ENCODE assay signal across 8 cellular contexts in genomic region chr15:70101459-70102113, GRCh38. TPM values are rescaled to one million over a fixed set of nuclear protein-coding genes. Genes with fewer than 3 reads are reported as not detected.
DNase-seq lines count a peak whose midpoint lies in the region; ATAC-seq and TF ChIP-seq lines count a peak whose summit lies in the region.

No MANE protein-coding gene starts in this region.

- ATAC-seq in naive B cell (ENCODE audit: low read depth in 2 of 2) (no peak), HG03108 (IDR thresholded peaks at IDR 0.05; ENCODE audit: unreplicated experiment) (no peak)

- in situ Hi-C loops in Caki2 (cut with HindIII; ENCODE audit: low pct_unique_long_range_greater_than_20kb, low sequenced_read_pairs): no loop called here

- peak overlapping the region in 6 of 8 donors; percentile 18 to 99 (median 58) for H3K4me3 Mint-ChIP-seq in naive B cell

- peaks cover 17 to 33% (median 18%) of the 10 kb centered on the region in 3 donors for H3K27me3 Mint-ChIP-seq in naive B cell

- no peak overlapping the region for H3K4me3 ChIP-seq in epithelial cell of esophagus (ENCODE audit: low read length)

- TF ChIP-seq CTCF in epithelial cell of esophagus (IDR thresholded peaks at IDR 0.05; ENCODE audit: insufficient read depth, low read depth, low read length, missing control alignments): no peak

- peaks cover 35 to 49% (median 44%) of the 10 kb centered on the region in 3 donors for H3K4me1 Mint-ChIP-seq in naive B cell

- no peaks in the 10 kb centered on the region for H3K9me3 Mint-ChIP-seq in naive B cell

- H3K27ac Mint-ChIP-seq in naive B cell: no peak overlapping the region

- DNase-seq in Caki2 (ENCODE audit: low read depth) (peak; percentile 90), M059J (ENCODE audit: low read depth) (peak; percentile 92), epithelial cell of esophagus (ENCODE audit: low read depth) (peak; percentile 84), naive B cell (no peak), cerebellar nuclear complex (lab: John Stamatoyannopoulos, UW) (no peak)
- DNase-seq in central memory CD4-positive, alpha-beta T cell: no peak

- H3K36me3 Mint-ChIP-seq in naive B cell: no peaks in the 10 kb centered on the region

TF ChIP-seq in PFSK-1, 5 proteins besides CTCF, POLR2A, EP300 and RAD21:
- TF ChIP-seq FOXP2 (optimal IDR thresholded peaks at IDR 0.05; ENCODE audit: borderline replicate concordance, extremely low read depth, extremely low read length, insufficient read depth) (no peak), SIN3A (IDR thresholded peaks at IDR 0.05; ENCODE audit: borderline replicate concordance, insufficient read depth, low read length) (peak; percentile 73; the same call in 1 of the 2 replicates)
TF ChIP-seq in PFSK-1: peak in this region for 1.

RNA-seq across cellular contexts. Expression of gene TLE3, which starts 3.9 kb away (rescaled TPM):
- total RNA-seq in Caki2 (2014; rRNA removed; shearing (Covaris generic); ENCODE audit: low replicate concordance): 24.5 and 41.6 TPM in 2 replicates
- 6.4 and 15.6 TPM in 2 replicates for total RNA-seq in M059J (2014; rRNA removed; shearing (Covaris generic))
- 150 TPM for polyA plus RNA-seq in PFSK-1 (2012; ENCODE audit: insufficient read length, low read depth)
- 10 to 100 TPM in 5 of 6 donors, under 1 TPM in 1; 0.40 to 37.9 (median 15.8) TPM for polyA plus RNA-seq in naive B cell (ENCODE audit: low read depth in 6 of 6)

Comparison
In these comparisons a context has a peak if more than half of its experiments do, and no peak if none do; other contexts are left out.
1. DNase-seq: peak in Caki2 (single experiment), M059J (single experiment) and epithelial cell of esophagus (single experiment); none in naive B cell (single experiment), cerebellar nuclear complex (0 of 2) and central memory CD4-positive, alpha-beta T cell (single experiment).